Comparison of ENCODE assay signal across 11 cellular contexts in the genomic region with DNA sequence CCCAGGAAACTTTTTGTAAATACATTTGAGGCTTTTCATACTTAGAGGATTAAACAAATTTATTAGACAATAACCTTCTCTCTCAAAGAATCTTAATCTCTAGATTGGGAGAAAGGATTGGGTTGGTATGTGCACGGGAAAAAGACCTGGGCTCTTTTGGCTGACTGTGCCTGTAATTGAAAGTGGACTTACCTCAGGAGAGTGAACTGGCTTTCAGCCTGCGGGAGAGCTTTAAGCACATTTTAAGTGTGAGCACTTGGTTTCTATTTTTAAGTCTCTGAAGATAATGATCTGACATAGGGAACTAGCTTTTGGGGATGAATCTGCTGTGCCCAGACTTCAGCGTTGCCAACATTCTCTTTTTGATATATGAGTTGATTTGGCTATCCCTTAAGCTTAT. TPM values are rescaled to one million over a fixed set of nuclear protein-coding genes. Genes with fewer than 3 reads are reported as not detected.
DNase-seq lines count a peak whose midpoint lies in the region; ATAC-seq and TF ChIP-seq lines count a peak whose summit lies in the region.
"Had no signal": no experiment of that assay in that cellular context is flagged by ENCODE, and none has a peak within 500 bp of the region (broad histone marks: within the 10 kb centered on the region; RNA-seq: fewer than 3 reads in every experiment).

No MANE protein-coding gene starts in this region.

- ATAC-seq in left lobe of liver = peak; percentile 48
- no peak for ATAC-seq in HG03354 (IDR thresholded peaks at IDR 0.05; ENCODE audit: poor library complexity, severe bottlenecking, unreplicated experiment)
- no peak for ATAC-seq in GM21723 (IDR thresholded peaks at IDR 0.05; ENCODE audit: unreplicated experiment)
- ATAC-seq: T-helper 17 cell had no signal

- peak overlapping the region in 1 of 2 donors; percentile 7 for H3K4me3 ChIP-seq in ascending aorta
- no peak overlapping the region for H3K4me3 ChIP-seq in thyroid gland (replicated peaks in 1 of 3)

- H3K4me1 ChIP-seq in ascending aorta (peaks cover 0 to 16% of the 10 kb centered on the region in 2 donors), thyroid gland (peaks cover 19 to 34% of the 10 kb centered on the region in 2 donors)

- H3K36me3 ChIP-seq in ascending aorta = no peaks in the 10 kb centered on the region
- no peaks in the 10 kb centered on the region for H3K36me3 ChIP-seq in thyroid gland

- no peak for TF ChIP-seq POLR2A in thyroid gland (IDR thresholded peaks at IDR 0.05)

- H3K27me3 ChIP-seq in ascending aorta = no peaks in the 10 kb centered on the region
- no peaks in the 10 kb centered on the region for H3K27me3 ChIP-seq in thyroid gland

- TF ChIP-seq CTCF in ascending aorta (IDR thresholded peaks at IDR 0.05) (no peak), thyroid gland (IDR thresholded peaks at IDR 0.05) (no peak)

- intact Hi-C loops in ascending aorta (cut with DNase I) (no loop called here), thyroid gland (cut with DNase I) (no loop called here)

- H3K9me3 ChIP-seq in ascending aorta (no peaks in the 10 kb centered on the region), thyroid gland (no peaks in the 10 kb centered on the region)

- 5 to 17% methylated on average over 3 of the region's 3 CpGs for WGBS in thyroid gland, 2 donors

- H3K27ac ChIP-seq in ascending aorta (peak overlapping the region; percentile 63 to 73), thyroid gland (peak overlapping the region; percentile 10 to 75 (median 16))

- DNase-seq in NOMO-1 treated with DMSO at 0.1 percent for 48 hours (lab: John Stamatoyannopoulos, UW; ENCODE audit: unreplicated experiment) (peak; percentile 45), NOMO-1 treated with dmso at 0.1 percent for 144 hours (lab: John Stamatoyannopoulos, UW; ENCODE audit: unreplicated experiment) (no peak), ascending aorta (ENCODE audit: low spot score in 2 of 2) (no peak), left lobe of liver (ENCODE audit: low spot score) (no peak), thyroid gland (peak; percentile 66 to 67)
- DNase-seq in stimulated activated CD4-positive, alpha-beta T cell treated with anti-CD3 and anti-CD28 coated beads, Interleukin-2, amount 100 ng/mL, for 48 hours = no peak
- DNase-seq: hypothalamus, NCI-H82, T-helper 17 cell had no signal

RNA-seq across cellular contexts. Expression of a gene that starts 35.8 kb away (rescaled TPM):
- 45.2 TPM for total RNA-seq in ascending aorta
- total RNA-seq in left lobe of liver = 8.8 TPM
- total RNA-seq in thyroid gland = 10 to 100 TPM; 27.1 to 35.9 (median 31.0) TPM

Comparison
In these comparisons a context has a peak if more than half of its experiments do, and no peak if none do; other contexts are left out.
1. DNase-seq: peak in NOMO-1 treated with DMSO at 0.1 percent for 48 hours (single experiment) and thyroid gland (2 of 2); none in NOMO-1 treated with dmso at 0.1 percent for 144 hours (single experiment), ascending aorta (0 of 2), left lobe of liver (single experiment) and stimulated activated CD4-positive, alpha-beta T cell treated with anti-CD3 and anti-CD28 coated beads, Interleukin-2, amount 100 ng/mL, for 48 hours (0 of 2).